1 cellular context compared by ENCODE assay signal in genomic region chr17:1153795-1154546, GRCh38.
TF ChIP-seq lines count a peak whose summit lies in the region.

No MANE protein-coding gene starts in this region.

TF ChIP-seq in SK-N-SH treated with all-trans-retinoic acid at 6 μM for 48 hours, 23 proteins besides CTCF, POLR2A, EP300 and RAD21 (continued from another document):
- TF ChIP-seq CREB5 (CRISPR knock-in tag; IDR thresholded peaks at IDR 0.05; ENCODE audit: low read depth), result no peak
